In the genomic region with DNA sequence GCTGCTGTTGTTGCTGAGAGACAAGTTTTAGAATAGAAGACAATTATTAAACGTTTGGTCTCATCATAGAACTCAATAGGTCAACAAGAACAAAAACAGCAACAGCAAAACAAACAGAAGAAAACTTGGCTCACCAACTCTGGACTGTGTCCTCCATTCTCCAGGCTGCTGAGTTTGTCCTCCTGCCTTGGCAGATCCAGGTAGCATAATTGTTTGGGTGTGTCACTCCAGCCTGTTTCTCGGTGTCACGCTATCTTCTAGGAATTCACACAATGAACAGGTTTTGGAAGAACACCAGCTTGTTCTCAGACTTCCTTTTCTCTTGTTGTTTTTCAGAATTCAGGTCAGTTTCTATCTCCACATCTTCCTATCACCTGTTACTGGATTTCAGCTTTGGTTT, we compare ENCODE assay signal across 24 cellular contexts. TPM values are rescaled to one million over a fixed set of nuclear protein-coding genes. Genes with fewer than 3 reads are reported as not detected.
DNase-seq lines count a peak whose midpoint lies in the region; ATAC-seq, FAIRE-seq and TF ChIP-seq lines count a peak whose summit lies in the region.
"Had no signal": no experiment of that assay in that cellular context is flagged by ENCODE, and none has a peak within 500 bp of the region (broad histone marks: within the 10 kb centered on the region; RNA-seq: fewer than 3 reads in every experiment).

No MANE protein-coding gene starts in this region.

- in situ Hi-C loops in HepG2 (cut with HindIII; ENCODE audit: extremely low pct_ligation_motif_present, low pct_unique_long_range_greater_than_20kb), result no loop called here
- in situ Hi-C loops in transverse colon (cut with MboI; ENCODE audit: low pct_ligation_motif_present in 1 of 4, low pct_unique_long_range_greater_than_20kb in 1 of 4, low sequenced_read_pairs in 3 of 4), result no loop called here

- no peaks in the 10 kb centered on the region for H3K27me3 ChIP-seq in MM.1S (replicated peaks; ENCODE audit: insufficient read depth, low read length)
- no peaks in the 10 kb centered on the region for H3K27me3 ChIP-seq in colonic mucosa
- no peaks in the 10 kb centered on the region for H3K27me3 ChIP-seq in HepG2 (ENCODE audit: control insufficient read depth in 1 of 2, insufficient read depth in 2 of 2, low read length in 2 of 2)
- H3K27me3 ChIP-seq in transverse colon, result no peaks in the 10 kb centered on the region
- H3K27me3 ChIP-seq: vagina had no signal

- 0 out of 2 replicates have a peak overlapping the region, but pooled peaks have one; percentile 49 for H2AFZ ChIP-seq in MM.1S (ENCODE audit: low read length)
- peak overlapping the region; percentile 70 for H2AFZ ChIP-seq in HepG2 (ENCODE audit: low read length)

- 56% methylated on average over 3 of the region's 3 CpGs for WGBS in HepG2 (ENCODE audit: low lambda C conversion rate)
- WGBS in transverse colon (ENCODE audit: low coverage in 1 of 2), 2 donors, result 55 to 56% methylated on average over 2 to 3 of the region's 3 CpGs

- no peak for TF ChIP-seq CTCF in MM.1S (IDR thresholded peaks at IDR 0.05; ENCODE audit: low read length)
- TF ChIP-seq CTCF in colonic mucosa (IDR thresholded peaks at IDR 0.05), result no peak
- no peak for TF ChIP-seq CTCF in HepG2 (CRISPR knock-in tag; IDR thresholded peaks at IDR 0.05)
- TF ChIP-seq CTCF in transverse colon (IDR thresholded peaks at IDR 0.05), result no peak

- no peaks in the 10 kb centered on the region for H3K9me2 ChIP-seq in MM.1S (replicated peaks; ENCODE audit: insufficient read depth, low read length)

- no peak for TF ChIP-seq RAD21 in HepG2 (CRISPR knock-in tag; IDR thresholded peaks at IDR 0.05)

- DNase-seq in MM.1S (no peak), colonic mucosa (peak; percentile 63), HepG2 (ENCODE audit: low spot score) (no peak), transverse colon (peak; percentile 47), NCI-H1417 treated with DMSO at 0.1 percent for 48 hours (lab: John Stamatoyannopoulos, UW) (no peak)
- no peak for DNase-seq in stimulated activated CD4-positive, alpha-beta T cell treated with anti-CD3 and anti-CD28 coated beads, Interleukin-12 subunit alpha, Interleukin-12 subunit beta, amount 100 ng/mL, for 4 hours
- DNase-seq: activated CD4-positive, alpha-beta T cell treated with anti-CD3 and anti-CD28 coated beads, Interleukin-2, amount 10 ng/mL, durations not matched to agents 24 days and 14 days; activated naive CD4-positive, alpha-beta T cell; activated T-cell treated with anti-CD3 and anti-CD28 coated beads, Interleukin-2, amount 50 U/mL, for 4 hours; CD4-positive, CD25-positive, alpha-beta regulatory T cell; effector memory CD8-positive, alpha-beta T cell; kidney; NCI-H1694 treated with DMSO at 0.1 percent for 48 hours; NCI-H526 treated with DMSO at 0.1 percent for 48 hours; stimulated activated CD4-positive, alpha-beta T cell treated with anti-CD3 and anti-CD28 coated beads, Interleukin-2, amount 100 ng/mL, for 48 hours had no signal

- H3K4me3 ChIP-seq in MM.1S (ENCODE audit: low read length), result no peak overlapping the region
- no peak overlapping the region for H3K4me3 ChIP-seq in colonic mucosa
- no peak overlapping the region for H3K4me3 ChIP-seq in HepG2 (replicated peaks in 1 of 3; ENCODE audit: insufficient read depth in 1 of 3, low read depth in 2 of 3, low read length in 3 of 3)
- no peak overlapping the region for H3K4me3 ChIP-seq in transverse colon
- H3K4me3 ChIP-seq: lung, prostate gland, skin epidermis, vagina had no signal

- H3K36me3 ChIP-seq in MM.1S (replicated peaks; ENCODE audit: insufficient read depth, low read length) (no peaks in the 10 kb centered on the region), colonic mucosa (no peaks in the 10 kb centered on the region), HepG2 (replicated peaks in 1 of 2; ENCODE audit: control insufficient read depth in 1 of 2, insufficient read depth in 2 of 2, low read length in 2 of 2) (no peaks in the 10 kb centered on the region), transverse colon (no peaks in the 10 kb centered on the region)
- H3K36me3 ChIP-seq: prostate gland, vagina had no signal

- H4K20me1 ChIP-seq in MM.1S (ENCODE audit: insufficient read depth, low read length) (no peaks in the 10 kb centered on the region), HepG2 (ENCODE audit: insufficient read depth, low read length) (no peaks in the 10 kb centered on the region)

- TF ChIP-seq EP300 in HepG2 (IDR thresholded peaks at IDR 0.05; ENCODE audit: low read depth in 2 of 2, low read length in 2 of 2) (no peak), HepG2 (CRISPR knock-in tag; IDR thresholded peaks at IDR 0.05; ENCODE audit: borderline replicate concordance) (no peak), transverse colon (IDR thresholded peaks at IDR 0.05; ENCODE audit: low read depth) (no peak)

- no peak overlapping the region for H3K9ac ChIP-seq in MM.1S (ENCODE audit: low read length)
- H3K9ac ChIP-seq in colonic mucosa (ENCODE audit: low read depth in 2 of 2, low read length in 2 of 2), result peak overlapping the region in 1 of 2 donors; percentile 42
- no peak overlapping the region for H3K9ac ChIP-seq in HepG2 (ENCODE audit: insufficient read depth, low read depth, low read length)

- H3K4me1 ChIP-seq in MM.1S (ENCODE audit: low read length) (no peaks in the 10 kb centered on the region), colonic mucosa (peaks cover 14% of the 10 kb centered on the region), HepG2 (ENCODE audit: insufficient read depth, low read length) (0 out of 2 replicates have a peak, but pooled peaks cover 7% of the 10 kb centered on the region), transverse colon (peaks cover 9 to 40% (median 36%) of the 10 kb centered on the region in 4 donors)
- H3K4me1 ChIP-seq: prostate gland had no signal

- H3K79me2 ChIP-seq in MM.1S (ENCODE audit: low read length) (no peaks in the 10 kb centered on the region), HepG2 (ENCODE audit: insufficient read depth, low read length) (no peaks in the 10 kb centered on the region)

- BruUV-seq in HepG2 (replicated peaks; lab: Mats Ljungman, UMichigan), result no TSS peak

- CTCF ChIA-PET in HepG2 (lab: Yijun Ruan, JAX; ENCODE audit: low intra/inter-chr PET ratio, low total read pairs), result no interaction called here

- POLR2A ChIA-PET in HepG2 (lab: Yijun Ruan, JAX), result no interaction called here

- H3K4me2 ChIP-seq in MM.1S (ENCODE audit: low read depth, low read length), result no peak overlapping the region
- no peak overlapping the region for H3K4me2 ChIP-seq in HepG2 (ENCODE audit: low read depth, low read length)

- FAIRE-seq in HepG2 (lab: Jason Lieb, UNC), result no peak
- FAIRE-seq: kidney had no signal

- ATAC-seq in HepG2, result no peak
- ATAC-seq in GM21737 (IDR thresholded peaks at IDR 0.05; ENCODE audit: unreplicated experiment), result no peak
- ATAC-seq: activated T-cell treated with anti-CD3 and anti-CD28 coated beads, Interleukin-2, amount 50 U/mL, for 4 hours; effector memory CD8-positive, alpha-beta T cell; SK-N-SH treated with all-trans-retinoic acid at 6 μM for 48 hours; stimulated activated memory B cell treated with anti-CD40 and anti-IgM and Interleukin-4, amounts not matched to agents 10 μg/mL and 1 μg/mL and 100 μg/mL, for 72 hours had no signal

- intact Hi-C loops in colonic mucosa (cut with DNase I) (no loop called here), HepG2 (cut with micrococcal nuclease; ENCODE audit: unreplicated experiment) (loop anchor here (5.0 to 10.0 kb wide), 2 partner anchors 90 to 182 kb away; no protein-coding TSS in a partner anchor), transverse colon (cut with DNase I; ENCODE audit: low total_unique reads) (no loop called here)

- H3K27ac ChIP-seq in MM.1S (ENCODE audit: low read length) (no peak overlapping the region), colonic mucosa (peak overlapping the region; percentile 50), HepG2 (ENCODE audit: extremely low read length, insufficient read depth, low read length) (no peak overlapping the region), transverse colon (peak overlapping the region; percentile 46 to 72 (median 62))
- H3K27ac ChIP-seq: prostate gland, RWPE1, vagina, VCaP had no signal

- no peaks in the 10 kb centered on the region for H3F3A ChIP-seq in MM.1S (ENCODE audit: insufficient read depth, low read length)

- no peak for TF ChIP-seq POLR2A in HepG2 (IDR thresholded peaks at IDR 0.05; ENCODE audit: insufficient read depth in 1 of 2, low read depth in 2 of 2, low read length in 2 of 2)
- TF ChIP-seq POLR2A in transverse colon (IDR thresholded peaks at IDR 0.05), result no peak

- H3K9me3 ChIP-seq in MM.1S (replicated peaks; ENCODE audit: insufficient read depth, low read length), result no peaks in the 10 kb centered on the region
- H3K9me3 ChIP-seq in colonic mucosa, result no peaks in the 10 kb centered on the region
- no peaks in the 10 kb centered on the region for H3K9me3 ChIP-seq in HepG2 (ENCODE audit: low read length)
- H3K9me3 ChIP-seq in transverse colon, result no peaks in the 10 kb centered on the region
- H3K9me3 ChIP-seq: prostate gland, vagina had no signal

TF ChIP-seq in HepG2, 621 proteins besides CTCF, POLR2A, EP300 and RAD21 (continues in another document):
- TF ChIP-seq ZNF335 (CRISPR knock-in tag; IDR thresholded peaks at IDR 0.05) (no peak), ZC3H4 (CRISPR knock-in tag; IDR thresholded peaks at IDR 0.05; ENCODE audit: borderline replicate concordance) (no peak)

RNA-seq across cellular contexts. Expression of gene ARRDC4, which starts 34.7 kb away (rescaled TPM):
- 10 to 100 TPM; 23.4 to 73.9 TPM for total RNA-seq in colonic mucosa
- 1.5 and 2.5 TPM in 2 replicates for total RNA-seq in HepG2 (2016; rRNA removed; fragmentation: Illumina TruSeq; extraction: Trizol)
- total RNA-seq in HepG2 (2016; cell fraction: cytosol; rRNA removed; fragmentation: Illumina TruSeq; extraction: Trizol; ENCODE audit: low read depth), result 0.18 and 0.30 TPM in 2 replicates
- 1.7 and 2.0 TPM in 2 replicates for total RNA-seq in HepG2 (2016; cell fraction: insoluble cytoplasmic fraction; rRNA removed; fragmentation: Illumina TruSeq; extraction: Trizol)
- 1.1 and 1.2 TPM in 2 replicates for total RNA-seq in HepG2 (2016; cell fraction: membrane; rRNA removed; fragmentation: Illumina TruSeq; extraction: Trizol)
- 1.5 TPM in 2 replicates for total RNA-seq in HepG2 (2016; cell fraction: nucleus; rRNA removed; fragmentation: Illumina TruSeq; extraction: Trizol)
- 2.5 and 3.8 TPM in 2 replicates for polyA plus RNA-seq in HepG2 (2011; rRNA removed)
- 1.4 and 3.1 TPM in 2 replicates for polyA plus RNA-seq in HepG2 (2011; cell fraction: cytosol; rRNA removed)
- polyA plus RNA-seq in HepG2 (2011; cell fraction: nucleus; rRNA removed), result 1.7 and 3.4 TPM in 2 replicates
- 4.3 and 5.4 TPM in 2 replicates for polyA plus RNA-seq in HepG2 (2012)
- polyA plus RNA-seq in HepG2 (2016; cell fraction: cytosol; fragmentation: Illumina TruSeq; extraction: Trizol; ENCODE audit: low read depth), result 0.14 and 0.15 TPM in 2 replicates
- 2.0 and 2.1 TPM in 2 replicates for polyA plus RNA-seq in HepG2 (2016; cell fraction: insoluble cytoplasmic fraction; fragmentation: Illumina TruSeq; extraction: Trizol; ENCODE audit: low read depth)
- polyA plus RNA-seq in HepG2 (2016; cell fraction: membrane; fragmentation: Illumina TruSeq; extraction: Trizol; ENCODE audit: low read depth), result 0.53 and 0.56 TPM in 2 replicates
- polyA plus RNA-seq in HepG2 (2016; cell fraction: nucleus; fragmentation: Illumina TruSeq; extraction: Trizol; ENCODE audit: insufficient read depth, low read depth), result 1.4 and 1.8 TPM in 2 replicates
- polyA minus RNA-seq in HepG2 (2011; rRNA and poly(A)+ RNA removed; ENCODE audit: low replicate concordance), result 2.0 TPM in 1 of 2 replicates, not detected in the other
- 1.6 and 2.5 TPM in 2 replicates for polyA minus RNA-seq in HepG2 (2011; cell fraction: cytosol; rRNA and poly(A)+ RNA removed)
- polyA minus RNA-seq in HepG2 (2011; cell fraction: nucleus; rRNA and poly(A)+ RNA removed), result 1.8 and 4.0 TPM in 2 replicates
- total RNA-seq in transverse colon, result 100 to 1,000 TPM in 1 of 4 donors, 10 to 100 TPM in 3; 35.9 to 188 (median 70.7) TPM

Comparison
In these comparisons a context has a peak if more than half of its experiments do, and no peak if none do; other contexts are left out.
1. DNase-seq: peak in colonic mucosa (single experiment) and transverse colon (single experiment); none in MM.1S (single experiment), HepG2 (single experiment), NCI-H1417 treated with DMSO at 0.1 percent for 48 hours (single experiment) and stimulated activated CD4-positive, alpha-beta T cell treated with anti-CD3 and anti-CD28 coated beads, Interleukin-12 subunit alpha, Interleukin-12 subunit beta, amount 100 ng/mL, for 4 hours (single experiment).
2. H3K27ac ChIP-seq: peak in colonic mucosa (single experiment) and transverse colon (4 of 4); none in MM.1S (single experiment) and HepG2 (single experiment).
3. RNA of gene ARRDC4, which starts 34.7 kb away (total RNA-seq): 35.9 to 188 TPM in transverse colon and 23.4 to 73.9 TPM in colonic mucosa; 0.18 to 2.5 TPM in HepG2; every median in the first group is over 4 times any median in the second.